19 cellular contexts compared by ENCODE assay signal in the genomic region with DNA sequence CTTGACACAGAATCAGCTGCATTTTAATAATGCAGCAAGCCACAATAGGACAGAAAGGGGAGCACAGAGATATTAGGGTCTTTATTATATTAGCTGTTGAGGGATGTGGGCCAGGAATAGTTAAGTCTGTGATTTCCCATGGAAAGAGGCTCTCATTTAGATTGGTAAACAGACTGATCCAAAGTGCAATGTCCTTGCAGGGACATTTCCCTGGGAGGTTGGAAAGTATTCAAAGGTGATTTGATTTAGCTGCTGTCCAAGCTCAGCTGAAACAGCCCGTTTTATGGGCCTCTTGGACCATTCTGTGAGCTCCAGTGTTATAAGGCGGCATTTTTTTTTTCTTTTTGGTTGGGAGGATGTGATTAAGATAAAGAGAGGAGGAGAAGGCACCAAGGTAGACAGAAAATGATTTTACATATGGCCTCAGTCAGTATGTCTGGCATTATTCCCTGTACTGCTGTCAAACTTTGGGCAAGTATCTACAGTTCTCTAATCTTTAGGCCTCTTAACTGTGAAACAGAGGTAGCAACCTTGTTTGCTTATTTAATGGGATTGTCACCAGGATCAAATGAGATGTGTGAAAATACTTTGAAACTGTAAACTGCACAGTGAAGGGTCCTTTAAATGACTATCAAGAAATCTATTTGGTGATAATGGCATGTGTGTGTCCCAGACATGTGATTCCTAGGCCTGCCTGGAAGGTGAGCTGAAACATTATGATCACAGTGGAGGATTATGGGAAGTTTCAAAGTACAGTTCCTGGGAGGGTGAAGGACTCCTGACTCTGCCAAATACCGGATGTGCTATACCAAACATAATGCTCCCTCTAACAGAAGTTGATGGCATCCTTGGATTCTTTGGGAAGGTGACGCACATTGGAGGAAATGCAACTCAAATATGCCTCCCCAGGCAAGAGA.
DNase-seq lines count a peak whose midpoint lies in the region; ATAC-seq and TF ChIP-seq lines count a peak whose summit lies in the region.
"Had no signal": no experiment of that assay in that cellular context is flagged by ENCODE, and none has a peak within 500 bp of the region (broad histone marks: within the 10 kb centered on the region; RNA-seq: fewer than 3 reads in every experiment).

No MANE protein-coding gene starts in this region.

- H3K4me1 ChIP-seq in sigmoid colon (peaks cover 0 to 64% (median 37%) of the 10 kb centered on the region in 4 donors), breast epithelium (no peaks in the 10 kb centered on the region)

- TF ChIP-seq POLR2A in sigmoid colon (IDR thresholded peaks at IDR 0.05), result no peak
- TF ChIP-seq POLR2A in breast epithelium (IDR thresholded peaks at IDR 0.05), result no peak

- no peak overlapping the region for H3K4me3 ChIP-seq in sigmoid colon
- H3K4me3 ChIP-seq in breast epithelium, result no peak overlapping the region
- H3K4me3 ChIP-seq: gastroesophageal sphincter, ovary, Peyer's patch, SJSA1, tibial artery had no signal

- intact Hi-C loops in left colon (cut with DNase I, micrococcal nuclease) (no loop called here), sigmoid colon (cut with DNase I) (loop anchor here (5.0 kb wide), 1 partner anchor 81 kb away; no protein-coding TSS in a partner anchor), breast epithelium (cut with DNase I; ENCODE audit: low total_unique reads) (no loop called here)

- peak; percentile 92 for ATAC-seq in left colon
- no peak for ATAC-seq in GM18520 (IDR thresholded peaks at IDR 0.05; ENCODE audit: unreplicated experiment)
- ATAC-seq in GM21423 (IDR thresholded peaks at IDR 0.05; ENCODE audit: unreplicated experiment), result no peak
- ATAC-seq: activated CD4-positive, alpha-beta T cell treated with anti-CD3 and anti-CD28 coated beads for 36 hours; gastroesophageal sphincter had no signal

- no peak for TF ChIP-seq EP300 in sigmoid colon (IDR thresholded peaks at IDR 0.05)

- H3K9me3 ChIP-seq in sigmoid colon (no peaks in the 10 kb centered on the region), breast epithelium (no peaks in the 10 kb centered on the region)
- H3K9me3 ChIP-seq: gastroesophageal sphincter, ovary, Peyer's patch, SJSA1, tibial artery had no signal

- no peak for TF ChIP-seq CTCF in sigmoid colon (IDR thresholded peaks at IDR 0.05)
- TF ChIP-seq CTCF in breast epithelium (IDR thresholded peaks at IDR 0.05), result no peak

- 8 to 56% methylated on average over 4 of the region's 4 CpGs for WGBS in sigmoid colon, 2 donors

- H3K27me3 ChIP-seq in sigmoid colon, result no peaks in the 10 kb centered on the region
- H3K27me3 ChIP-seq in breast epithelium, result no peaks in the 10 kb centered on the region
- H3K27me3 ChIP-seq: gastroesophageal sphincter, ovary, Peyer's patch, tibial artery had no signal

- H3K27ac ChIP-seq in sigmoid colon (peak overlapping the region in 3 of 4 donors; percentile 36 to 70 (median 62)), breast epithelium (no peak overlapping the region)
- H3K27ac ChIP-seq: gastroesophageal sphincter, ovary, SJSA1, tibial artery had no signal

- DNase-seq in NCI-H69 (lab: John Stamatoyannopoulos, UW) (peak; percentile 27), cerebellar cortex (ENCODE audit: low spot score) (peak; percentile 76), left colon (peak; percentile 13 to 34), sigmoid colon (no peak), breast epithelium (ENCODE audit: low spot score in 2 of 2) (no peak)
- DNase-seq: activated CD4-positive, alpha-beta T cell treated with anti-CD3 and anti-CD28 coated beads for 36 hours; activated gamma-delta T cell; kidney; MM.1S; naive B cell; NCI-H1436 treated with DMSO at 0.1 percent for 48 hours; NCI-H510A; ovary; Peyer's patch; tibial artery had no signal

- H3K36me3 ChIP-seq in sigmoid colon (no peaks in the 10 kb centered on the region), breast epithelium (no peaks in the 10 kb centered on the region)
- H3K36me3 ChIP-seq: gastroesophageal sphincter, ovary, Peyer's patch, SJSA1, tibial artery had no signal

Comparison
In these comparisons a context has a peak if more than half of its experiments do, and no peak if none do; other contexts are left out.
1. DNase-seq: peak in NCI-H69 (single experiment), cerebellar cortex (single experiment) and left colon (2 of 2); none in sigmoid colon (single experiment) and breast epithelium (0 of 2).
2. H3K27ac ChIP-seq: peak in sigmoid colon (3 of 4); none in breast epithelium (0 of 2).